Comparison of ENCODE assay signal across 2 cellular contexts in genomic region chr19:44456016-44456415, GRCh38. TPM values are rescaled to one million over a fixed set of nuclear protein-coding genes. Genes with fewer than 3 reads are reported as not detected.
"Had no signal": no experiment of that assay in that cellular context is flagged by ENCODE, and none has a peak within 500 bp of the region (broad histone marks: within the 10 kb centered on the region; RNA-seq: fewer than 3 reads in every experiment).

No MANE protein-coding gene starts in this region.

RNA-seq across cellular contexts. Expression of gene ZNF229, which starts 7.7 kb away (rescaled TPM):
- total RNA-seq: activated CD4-positive, alpha-beta T cell treated with anti-CD3 and anti-CD28 coated beads, Interleukin-2, amount 10 ng/mL, durations not matched to agents 24 days and 14 days had no signal

RNA-seq across cellular contexts. Expression of gene ZNF285, which starts 54.6 kb away (rescaled TPM):
- total RNA-seq: activated CD4-positive, alpha-beta T cell treated with anti-CD3 and anti-CD28 coated beads, Interleukin-2, amount 10 ng/mL, durations not matched to agents 24 days and 14 days; T-helper 1 cell treated with Interleukin-12 subunit alpha and Interleukin-12 subunit beta and Interleukin-4 antibody, amounts not matched to agents 30 ng/mL and 1 ng/mL, for 36 hours had no signal
